12 cellular contexts compared by ENCODE assay signal in the genomic region with DNA sequence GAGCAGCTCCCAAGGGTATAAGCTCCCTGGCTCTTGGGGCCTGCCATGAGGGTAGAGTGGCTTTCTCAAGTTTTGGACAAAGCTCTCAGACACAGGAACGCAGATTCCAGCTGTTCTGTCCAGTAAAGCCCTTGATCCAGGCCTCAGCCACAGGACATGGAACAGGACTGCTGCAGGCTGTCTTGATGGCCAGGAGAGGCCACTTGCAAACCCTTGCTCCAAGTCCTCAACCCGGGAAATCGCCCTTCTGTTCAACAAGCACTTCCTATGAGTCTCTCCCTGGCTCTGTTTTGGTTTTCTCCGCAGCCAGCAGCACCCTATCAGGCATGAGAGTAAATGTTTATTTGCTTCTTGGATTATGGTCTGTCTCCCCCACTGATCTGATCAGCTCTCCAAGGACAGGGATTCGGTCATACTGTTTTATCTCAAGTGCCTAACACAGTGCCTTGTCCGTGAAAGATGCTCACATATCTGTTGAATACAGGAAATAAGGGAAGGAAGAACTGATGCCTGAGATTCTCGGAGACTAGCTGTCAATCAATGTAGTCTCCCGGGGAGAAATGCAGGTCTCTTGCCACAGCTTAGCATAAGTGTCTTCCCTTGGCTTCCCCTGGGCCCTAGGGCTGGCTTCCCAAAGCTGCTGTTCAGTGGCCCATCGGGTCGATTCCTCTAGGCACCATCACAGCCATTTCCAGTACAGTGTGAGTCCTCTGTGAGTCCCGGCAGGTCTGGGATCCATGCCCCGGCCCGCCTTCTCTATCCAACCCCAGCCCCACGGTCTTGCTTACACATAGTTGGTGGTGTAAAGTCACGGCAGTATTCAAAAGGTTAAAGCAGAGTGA.
"Had no signal": no experiment of that assay in that cellular context is flagged by ENCODE, and none has a peak within 500 bp of the region (broad histone marks: within the 10 kb centered on the region; RNA-seq: fewer than 3 reads in every experiment).

No MANE protein-coding gene starts in this region.

- H3K4me3 ChIP-seq: ascending aorta, neural progenitor cell, skin epidermis, tibial artery had no signal

- H3K9me3 ChIP-seq: ascending aorta, tibial artery had no signal

- H3K36me3 ChIP-seq: ascending aorta, neural progenitor cell, tibial artery had no signal

- H3K4me1 ChIP-seq: ascending aorta, parathyroid adenoma had no signal

- H3K27ac Mint-ChIP-seq: activated CD4-positive, alpha-beta memory T cell treated with anti-CD3 and anti-CD28 coated beads for 36 hours; activated naive CD8-positive, alpha-beta T cell treated with anti-CD3 and anti-CD28 coated beads, Interleukin-2, amount 50 U/mL, for 24 hours; activated T-helper 1 cell treated with anti-CD3 and anti-CD28 coated beads, Interleukin-12 subunit alpha, Interleukin-12 subunit beta, Interleukin-2, Interleukin-4 antibody, amounts not matched to agents 30 ng/mL and 10 ng/mL and 1 ng/mL, durations not matched to agents 14 hours and 24 hours and 36 hours; neural progenitor cell had no signal

- H3K36me3 Mint-ChIP-seq: activated CD4-positive, alpha-beta memory T cell treated with anti-CD3 and anti-CD28 coated beads for 36 hours; neural progenitor cell had no signal

- H3K4me2 ChIP-seq: neural progenitor cell had no signal

- H3K27me3 ChIP-seq: ascending aorta, neural progenitor cell had no signal

- H3K4me3 Mint-ChIP-seq: activated CD4-positive, alpha-beta memory T cell treated with anti-CD3 and anti-CD28 coated beads for 36 hours; activated naive CD8-positive, alpha-beta T cell treated with anti-CD3 and anti-CD28 coated beads, Interleukin-2, amount 50 U/mL, for 24 hours; activated T-helper 1 cell treated with anti-CD3 and anti-CD28 coated beads, Interleukin-12 subunit alpha, Interleukin-12 subunit beta, Interleukin-2, Interleukin-4 antibody, amounts not matched to agents 30 ng/mL and 10 ng/mL and 1 ng/mL, durations not matched to agents 14 hours and 24 hours and 36 hours; neural progenitor cell had no signal

- H3K27ac ChIP-seq: ascending aorta, neural progenitor cell, parathyroid adenoma, skin epidermis, tibial artery had no signal

- H3K9me3 Mint-ChIP-seq: activated CD4-positive, alpha-beta memory T cell treated with anti-CD3 and anti-CD28 coated beads for 36 hours; activated naive CD8-positive, alpha-beta T cell treated with anti-CD3 and anti-CD28 coated beads, Interleukin-2, amount 50 U/mL, for 24 hours; activated T-helper 1 cell treated with anti-CD3 and anti-CD28 coated beads, Interleukin-12 subunit alpha, Interleukin-12 subunit beta, Interleukin-2, Interleukin-4 antibody, amounts not matched to agents 30 ng/mL and 10 ng/mL and 1 ng/mL, durations not matched to agents 14 hours and 24 hours and 36 hours; neural progenitor cell had no signal

- H3K4me1 Mint-ChIP-seq: activated naive CD8-positive, alpha-beta T cell treated with anti-CD3 and anti-CD28 coated beads, Interleukin-2, amount 50 U/mL, for 24 hours had no signal

- H3K9ac ChIP-seq: neural progenitor cell, parathyroid adenoma had no signal

- DNase-seq: activated CD4-positive, alpha-beta memory T cell treated with anti-CD3 and anti-CD28 coated beads for 36 hours; activated CD4-positive, alpha-beta T cell treated with anti-CD3 and anti-CD28 coated beads for 1 hour; activated naive CD4-positive, alpha-beta T cell; activated naive CD8-positive, alpha-beta T cell treated with anti-CD3 and anti-CD28 coated beads, Interleukin-2, amount 50 U/mL, for 24 hours; foreskin melanocyte; left colon had no signal
